ENCODE assay signal across 1 cellular context in the genomic region with DNA sequence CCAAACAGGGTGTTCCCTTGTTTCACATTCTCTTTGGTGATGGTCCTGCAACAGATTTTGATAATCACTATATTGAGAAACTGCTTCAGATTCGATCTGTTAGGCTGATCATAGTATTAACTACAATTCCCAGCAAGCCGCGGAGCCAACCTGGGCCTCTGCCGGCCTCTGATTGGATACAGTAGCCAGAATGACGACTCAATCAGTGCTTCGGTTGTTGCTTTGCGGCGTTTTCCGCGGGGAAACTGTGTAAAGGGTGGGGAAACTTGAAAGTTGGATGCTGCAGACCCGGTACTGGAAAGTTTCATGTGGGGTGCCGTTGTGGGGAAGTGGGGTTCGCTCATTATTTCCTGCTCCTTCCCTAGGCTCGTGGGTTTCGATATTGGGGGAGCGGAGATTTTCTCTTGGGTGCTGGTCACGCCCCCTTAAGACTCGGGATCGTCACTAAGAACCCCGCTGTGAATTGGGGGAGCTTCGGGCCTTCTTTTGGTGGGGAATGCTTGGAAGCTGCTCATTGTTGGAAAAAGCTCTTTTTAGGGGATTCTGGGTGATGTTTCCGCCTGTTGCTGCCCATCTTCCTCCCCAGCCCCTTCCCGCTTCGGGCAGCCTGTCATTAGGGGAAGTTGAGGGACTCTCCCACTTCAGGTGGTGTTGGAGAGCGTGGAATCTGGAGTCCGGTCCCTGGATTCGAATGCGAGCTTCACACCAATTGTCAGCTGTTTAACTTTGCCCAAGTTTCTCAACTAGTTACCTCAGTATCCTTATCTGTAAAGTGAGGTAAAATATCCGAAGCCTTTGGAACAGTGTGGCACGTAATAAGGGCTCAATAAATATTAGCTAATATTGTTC.
A peak's percentile ranks its signal among the peaks of the same experiment; 100 is the strongest.
TF ChIP-seq lines count a peak whose summit lies in the region.

A gene (plus strand): TSS at position 217 of the 849 bp plus-strand sequence.

TF ChIP-seq in GM23338, 12 proteins besides CTCF, POLR2A, EP300 and RAD21:
- TF ChIP-seq, protein P1, sequence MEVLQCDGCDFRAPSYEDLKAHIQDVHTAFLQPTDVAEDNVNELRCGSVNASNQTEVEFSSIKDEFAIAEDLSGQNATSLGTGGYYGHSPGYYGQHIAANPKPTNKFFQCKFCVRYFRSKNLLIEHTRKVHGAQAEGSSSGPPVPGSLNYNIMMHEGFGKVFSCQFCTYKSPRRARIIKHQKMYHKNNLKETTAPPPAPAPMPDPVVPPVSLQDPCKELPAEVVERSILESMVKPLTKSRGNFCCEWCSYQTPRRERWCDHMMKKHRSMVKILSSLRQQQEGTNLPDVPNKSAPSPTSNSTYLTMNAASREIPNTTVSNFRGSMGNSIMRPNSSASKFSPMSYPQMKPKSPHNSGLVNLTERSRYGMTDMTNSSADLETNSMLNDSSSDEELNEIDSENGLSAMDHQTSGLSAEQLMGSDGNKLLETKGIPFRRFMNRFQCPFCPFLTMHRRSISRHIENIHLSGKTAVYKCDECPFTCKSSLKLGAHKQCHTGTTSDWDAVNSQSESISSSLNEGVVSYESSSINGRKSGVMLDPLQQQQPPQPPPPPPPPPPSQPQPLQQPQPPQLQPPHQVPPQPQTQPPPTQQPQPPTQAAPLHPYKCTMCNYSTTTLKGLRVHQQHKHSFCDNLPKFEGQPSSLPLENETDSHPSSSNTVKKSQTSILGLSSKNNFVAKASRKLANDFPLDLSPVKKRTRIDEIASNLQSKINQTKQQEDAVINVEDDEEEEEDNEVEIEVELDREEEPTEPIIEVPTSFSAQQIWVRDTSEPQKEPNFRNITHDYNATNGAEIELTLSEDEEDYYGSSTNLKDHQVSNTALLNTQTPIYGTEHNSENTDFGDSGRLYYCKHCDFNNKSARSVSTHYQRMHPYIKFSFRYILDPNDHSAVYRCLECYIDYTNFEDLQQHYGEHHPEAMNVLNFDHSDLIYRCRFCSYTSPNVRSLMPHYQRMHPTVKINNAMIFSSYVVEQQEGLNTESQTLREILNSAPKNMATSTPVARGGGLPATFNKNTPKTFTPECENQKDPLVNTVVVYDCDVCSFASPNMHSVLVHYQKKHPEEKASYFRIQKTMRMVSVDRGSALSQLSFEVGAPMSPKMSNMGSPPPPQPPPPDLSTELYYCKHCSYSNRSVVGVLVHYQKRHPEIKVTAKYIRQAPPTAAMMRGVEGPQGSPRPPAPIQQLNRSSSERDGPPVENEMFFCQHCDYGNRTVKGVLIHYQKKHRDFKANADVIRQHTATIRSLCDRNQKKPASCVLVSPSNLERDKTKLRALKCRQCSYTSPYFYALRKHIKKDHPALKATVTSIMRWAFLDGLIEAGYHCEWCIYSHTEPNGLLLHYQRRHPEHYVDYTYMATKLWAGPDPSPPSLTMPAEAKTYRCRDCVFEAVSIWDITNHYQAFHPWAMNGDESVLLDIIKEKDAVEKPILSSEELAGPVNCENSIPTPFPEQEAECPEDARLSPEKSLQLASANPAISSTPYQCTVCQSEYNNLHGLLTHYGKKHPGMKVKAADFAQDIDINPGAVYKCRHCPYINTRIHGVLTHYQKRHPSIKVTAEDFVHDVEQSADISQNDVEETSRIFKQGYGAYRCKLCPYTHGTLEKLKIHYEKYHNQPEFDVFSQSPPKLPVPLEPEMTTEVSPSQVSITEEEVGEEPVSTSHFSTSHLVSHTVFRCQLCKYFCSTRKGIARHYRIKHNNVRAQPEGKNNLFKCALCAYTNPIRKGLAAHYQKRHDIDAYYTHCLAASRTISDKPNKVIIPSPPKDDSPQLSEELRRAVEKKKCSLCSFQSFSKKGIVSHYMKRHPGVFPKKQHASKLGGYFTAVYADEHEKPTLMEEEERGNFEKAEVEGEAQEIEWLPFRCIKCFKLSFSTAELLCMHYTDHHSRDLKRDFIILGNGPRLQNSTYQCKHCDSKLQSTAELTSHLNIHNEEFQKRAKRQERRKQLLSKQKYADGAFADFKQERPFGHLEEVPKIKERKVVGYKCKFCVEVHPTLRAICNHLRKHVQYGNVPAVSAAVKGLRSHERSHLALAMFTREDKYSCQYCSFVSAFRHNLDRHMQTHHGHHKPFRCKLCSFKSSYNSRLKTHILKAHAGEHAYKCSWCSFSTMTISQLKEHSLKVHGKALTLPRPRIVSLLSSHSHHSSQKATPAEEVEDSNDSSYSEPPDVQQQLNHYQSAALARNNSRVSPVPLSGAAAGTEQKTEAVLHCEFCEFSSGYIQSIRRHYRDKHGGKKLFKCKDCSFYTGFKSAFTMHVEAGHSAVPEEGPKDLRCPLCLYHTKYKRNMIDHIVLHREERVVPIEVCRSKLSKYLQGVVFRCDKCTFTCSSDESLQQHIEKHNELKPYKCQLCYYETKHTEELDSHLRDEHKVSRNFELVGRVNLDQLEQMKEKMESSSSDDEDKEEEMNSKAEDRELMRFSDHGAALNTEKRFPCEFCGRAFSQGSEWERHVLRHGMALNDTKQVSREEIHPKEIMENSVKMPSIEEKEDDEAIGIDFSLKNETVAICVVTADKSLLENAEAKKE (CRISPR knock-in tag; IDR thresholded peaks at IDR 0.05): no peak
- TF ChIP-seq EZH2 (IDR thresholded peaks at IDR 0.05; ENCODE audit: low read depth, unreplicated experiment): no peak
- no peak for TF ChIP-seq NANOG (IDR thresholded peaks at IDR 0.05; ENCODE audit: borderline replicate concordance)
- TF ChIP-seq EZH2phosphoT487 (IDR thresholded peaks at IDR 0.05; ENCODE audit: unreplicated experiment): no peak
- TF ChIP-seq, protein P2, sequence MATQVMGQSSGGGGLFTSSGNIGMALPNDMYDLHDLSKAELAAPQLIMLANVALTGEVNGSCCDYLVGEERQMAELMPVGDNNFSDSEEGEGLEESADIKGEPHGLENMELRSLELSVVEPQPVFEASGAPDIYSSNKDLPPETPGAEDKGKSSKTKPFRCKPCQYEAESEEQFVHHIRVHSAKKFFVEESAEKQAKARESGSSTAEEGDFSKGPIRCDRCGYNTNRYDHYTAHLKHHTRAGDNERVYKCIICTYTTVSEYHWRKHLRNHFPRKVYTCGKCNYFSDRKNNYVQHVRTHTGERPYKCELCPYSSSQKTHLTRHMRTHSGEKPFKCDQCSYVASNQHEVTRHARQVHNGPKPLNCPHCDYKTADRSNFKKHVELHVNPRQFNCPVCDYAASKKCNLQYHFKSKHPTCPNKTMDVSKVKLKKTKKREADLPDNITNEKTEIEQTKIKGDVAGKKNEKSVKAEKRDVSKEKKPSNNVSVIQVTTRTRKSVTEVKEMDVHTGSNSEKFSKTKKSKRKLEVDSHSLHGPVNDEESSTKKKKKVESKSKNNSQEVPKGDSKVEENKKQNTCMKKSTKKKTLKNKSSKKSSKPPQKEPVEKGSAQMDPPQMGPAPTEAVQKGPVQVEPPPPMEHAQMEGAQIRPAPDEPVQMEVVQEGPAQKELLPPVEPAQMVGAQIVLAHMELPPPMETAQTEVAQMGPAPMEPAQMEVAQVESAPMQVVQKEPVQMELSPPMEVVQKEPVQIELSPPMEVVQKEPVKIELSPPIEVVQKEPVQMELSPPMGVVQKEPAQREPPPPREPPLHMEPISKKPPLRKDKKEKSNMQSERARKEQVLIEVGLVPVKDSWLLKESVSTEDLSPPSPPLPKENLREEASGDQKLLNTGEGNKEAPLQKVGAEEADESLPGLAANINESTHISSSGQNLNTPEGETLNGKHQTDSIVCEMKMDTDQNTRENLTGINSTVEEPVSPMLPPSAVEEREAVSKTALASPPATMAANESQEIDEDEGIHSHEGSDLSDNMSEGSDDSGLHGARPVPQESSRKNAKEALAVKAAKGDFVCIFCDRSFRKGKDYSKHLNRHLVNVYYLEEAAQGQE (IDR thresholded peaks at IDR 0.05; ENCODE audit: unreplicated experiment): no peak
- TF ChIP-seq CREB1 (CRISPR knock-in tag; IDR thresholded peaks at IDR 0.05; ENCODE audit: low read depth): 0 out of 2 replicates have a peak, but pooled peaks have one; percentile 7
- no peak for TF ChIP-seq ZNF114 (CRISPR knock-in tag; IDR thresholded peaks at IDR 0.05)
- TF ChIP-seq, protein P3, sequence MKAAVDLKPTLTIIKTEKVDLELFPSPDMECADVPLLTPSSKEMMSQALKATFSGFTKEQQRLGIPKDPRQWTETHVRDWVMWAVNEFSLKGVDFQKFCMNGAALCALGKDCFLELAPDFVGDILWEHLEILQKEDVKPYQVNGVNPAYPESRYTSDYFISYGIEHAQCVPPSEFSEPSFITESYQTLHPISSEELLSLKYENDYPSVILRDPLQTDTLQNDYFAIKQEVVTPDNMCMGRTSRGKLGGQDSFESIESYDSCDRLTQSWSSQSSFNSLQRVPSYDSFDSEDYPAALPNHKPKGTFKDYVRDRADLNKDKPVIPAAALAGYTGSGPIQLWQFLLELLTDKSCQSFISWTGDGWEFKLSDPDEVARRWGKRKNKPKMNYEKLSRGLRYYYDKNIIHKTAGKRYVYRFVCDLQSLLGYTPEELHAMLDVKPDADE (IDR thresholded peaks at IDR 0.05): peak; percentile 88
- peak; percentile 70 for TF ChIP-seq POLR2AphosphoS5 (IDR thresholded peaks at IDR 0.05; ENCODE audit: low read depth)
- TF ChIP-seq JUNB (IDR thresholded peaks at IDR 0.05; ENCODE audit: unreplicated experiment): no peak
- TF ChIP-seq STAT1 (IDR thresholded peaks at IDR 0.05; ENCODE audit: unreplicated experiment): no peak
- TF ChIP-seq ZNF331 (CRISPR knock-in tag; IDR thresholded peaks at IDR 0.05; ENCODE audit: low read depth): no peak
